Comparison of ENCODE assay signal across 10 cellular contexts in genomic region chr11:114178656-114179055, GRCh38.
DNase-seq lines count a peak whose midpoint lies in the region; ATAC-seq and TF ChIP-seq lines count a peak whose summit lies in the region.
"Had no signal": no experiment of that assay in that cellular context is flagged by ENCODE, and none has a peak within 500 bp of the region (broad histone marks: within the 10 kb centered on the region; RNA-seq: fewer than 3 reads in every experiment).

No MANE protein-coding gene starts in this region.

- H3K4me1 Mint-ChIP-seq in MCF 10A (ENCODE audit: insufficient read depth, unreplicated experiment): peaks cover 86% of the 10 kb centered on the region

- DNase-seq in MCF 10A (ENCODE audit: unreplicated experiment) (no peak), mammary epithelial cell (no peak), fibroblast of mammary gland (ENCODE audit: low read depth) (peak; percentile 25), upper lobe of right lung (no peak), activated gamma-delta T cell treated with Interleukin-2 at 50 U/mL for 16 hours (no peak), NCI-H524 treated with DMSO at 0.1 percent for 48 hours (lab: John Stamatoyannopoulos, UW) (no peak)
- DNase-seq: activated CD8-positive, alpha-beta memory T cell treated with anti-CD3 and anti-CD28 coated beads for 24 hours; NCI-H1930 had no signal

- TF ChIP-seq CTCF in MCF 10A (IDR thresholded peaks at IDR 0.05; ENCODE audit: unreplicated experiment) (no peak), mammary epithelial cell (conservative IDR thresholded peaks at IDR 0.05 in 1 of 2, IDR thresholded peaks at IDR 0.05 in 1 of 2; ENCODE audit: extremely low read depth in 1 of 2, insufficient read depth in 1 of 2, low read depth in 1 of 2, low read length in 2 of 2) (no peak), fibroblast of mammary gland (conservative IDR thresholded peaks at IDR 0.05; ENCODE audit: control insufficient read depth, insufficient read depth, low read depth, low read length) (no peak), parathyroid adenoma (IDR thresholded peaks at IDR 0.05) (no peak), upper lobe of right lung (IDR thresholded peaks at IDR 0.05) (no peak)

- no peaks in the 10 kb centered on the region for H3K27me3 Mint-ChIP-seq in MCF 10A (ENCODE audit: insufficient read depth, unreplicated experiment)

- H3K79me2 ChIP-seq in mammary epithelial cell (ENCODE audit: insufficient read depth, low read length): no peaks in the 10 kb centered on the region
- peaks cover 30% of the 10 kb centered on the region for H3K79me2 ChIP-seq in parathyroid adenoma

- 100% methylated on average over 1 of the region's 1 CpG for WGBS in mammary epithelial cell (ENCODE audit: low coverage, missing lambda C conversion rate)

- H3K27ac Mint-ChIP-seq in MCF 10A (ENCODE audit: low read depth, unreplicated experiment): peak overlapping the region; percentile 99

- peaks cover 100% of the 10 kb centered on the region for H3K36me3 Mint-ChIP-seq in MCF 10A (ENCODE audit: insufficient read depth, unreplicated experiment)

- H3K27me3 ChIP-seq in mammary epithelial cell (ENCODE audit: insufficient read depth, low read length): peaks cover 3% of the 10 kb centered on the region
- H3K27me3 ChIP-seq in parathyroid adenoma (ENCODE audit: control insufficient read depth, insufficient read depth, low read length): no peaks in the 10 kb centered on the region
- H3K27me3 ChIP-seq in upper lobe of right lung: no peaks in the 10 kb centered on the region

- peak overlapping the region; percentile 74 for H3K4me3 Mint-ChIP-seq in MCF 10A (ENCODE audit: unreplicated experiment)

- no peak for ATAC-seq in upper lobe of right lung
- no peak for ATAC-seq in HG03439 (IDR thresholded peaks at IDR 0.05; ENCODE audit: unreplicated experiment)

- POLR2A ChIA-PET in MCF 10A (lab: Yijun Ruan, JAX): interaction anchor here (0.6 to 33.6 kb wide), 34 partner anchors 14 to 162 kb away, joined by 3 to 1399 read pairs (median 4); partner anchors contain the start of genes NNMT and ZBTB16

- intact Hi-C loops in MCF 10A (cut with micrococcal nuclease) (loop anchor here (1.0 kb wide), 1 partner anchor 18 kb away; no protein-coding TSS in a partner anchor), mammary epithelial cell (cut with micrococcal nuclease) (no loop called here), upper lobe of right lung (cut with DNase I) (no loop called here)

- H3K4me1 ChIP-seq in mammary epithelial cell (ENCODE audit: insufficient read depth, low read length) (no peaks in the 10 kb centered on the region), parathyroid adenoma (peaks cover 49% of the 10 kb centered on the region), upper lobe of right lung (peaks cover 93% of the 10 kb centered on the region)

- H3K4me2 ChIP-seq in mammary epithelial cell (ENCODE audit: insufficient read depth, low read depth, low read length) (no peak overlapping the region), parathyroid adenoma (ENCODE audit: low read length) (peak overlapping the region; percentile 44)

- H3K27ac ChIP-seq in mammary epithelial cell (ENCODE audit: insufficient read depth, low read depth, low read length): no peak overlapping the region
- peak overlapping the region; percentile 98 for H3K27ac ChIP-seq in parathyroid adenoma
- H3K27ac ChIP-seq in upper lobe of right lung: peak overlapping the region; percentile 96

- dilution Hi-C loops in mammary epithelial cell (cut with HindIII; ENCODE audit: low sequenced_read_pairs): no loop called here

- peaks cover 7% of the 10 kb centered on the region for H3K9me3 Mint-ChIP-seq in MCF 10A (ENCODE audit: unreplicated experiment)

- CTCF ChIA-PET in MCF 10A (lab: Yijun Ruan, JAX) (interaction anchor here (0.7 to 4.9 kb wide), 9 partner anchors 10 to 637 kb away, joined by 3 to 53 read pairs (median 3); no protein-coding TSS in a partner anchor), mammary epithelial cell (lab: Charles Lee; ENCODE audit: low non-redundant PET) (interaction anchor here (0.6 kb wide), 1 partner anchor 101 kb away, joined by 4 read pairs; no protein-coding TSS in a partner anchor)

- in situ Hi-C loops in mammary epithelial cell (cut with MboI; ENCODE audit: low sequenced_read_pairs in 2 of 2): loop anchor here in 1 of 2 donors (5.0 to 10.0 kb wide), 2 partner anchors 114 to 141 kb away; no protein-coding TSS in a partner anchor

- no peaks in the 10 kb centered on the region for H3K36me3 ChIP-seq in mammary epithelial cell (ENCODE audit: insufficient read depth, low read length)
- no peaks in the 10 kb centered on the region for H3K36me3 ChIP-seq in parathyroid adenoma (ENCODE audit: control insufficient read depth, insufficient read depth, low read length)
- no peaks in the 10 kb centered on the region for H3K36me3 ChIP-seq in upper lobe of right lung

- TSS peak; percentile 93 for BruUV-seq in MCF 10A (replicated peaks; lab: Mats Ljungman, UMichigan)
- no TSS peak for BruUV-seq in mammary epithelial cell (replicated peaks; lab: Mats Ljungman, UMichigan)

- H3K9ac ChIP-seq in mammary epithelial cell (ENCODE audit: insufficient read depth, low read length) (no peak overlapping the region), parathyroid adenoma (no peak overlapping the region)

- H3K4me3 ChIP-seq in mammary epithelial cell (replicated peaks in 1 of 3; ENCODE audit: insufficient read depth in 1 of 3, low read depth in 2 of 3, low read length in 3 of 3) (no peak overlapping the region), fibroblast of mammary gland (ENCODE audit: control insufficient read depth, low read depth, low read length) (no peak overlapping the region), parathyroid adenoma (ENCODE audit: low read depth, low read length) (peak overlapping the region; percentile 14), upper lobe of right lung (no peak overlapping the region)

- H2AFZ ChIP-seq in mammary epithelial cell (ENCODE audit: low read depth, low read length): no peak overlapping the region
- no peak overlapping the region for H2AFZ ChIP-seq in parathyroid adenoma

- H3K9me3 ChIP-seq in mammary epithelial cell (replicated peaks; ENCODE audit: insufficient read depth, low read length) (no peaks in the 10 kb centered on the region), parathyroid adenoma (ENCODE audit: control insufficient read depth, low read length) (no peaks in the 10 kb centered on the region), upper lobe of right lung (no peaks in the 10 kb centered on the region)

- H4K20me1 ChIP-seq in mammary epithelial cell (ENCODE audit: insufficient read depth, low read length): no peaks in the 10 kb centered on the region
